In the genomic region with DNA sequence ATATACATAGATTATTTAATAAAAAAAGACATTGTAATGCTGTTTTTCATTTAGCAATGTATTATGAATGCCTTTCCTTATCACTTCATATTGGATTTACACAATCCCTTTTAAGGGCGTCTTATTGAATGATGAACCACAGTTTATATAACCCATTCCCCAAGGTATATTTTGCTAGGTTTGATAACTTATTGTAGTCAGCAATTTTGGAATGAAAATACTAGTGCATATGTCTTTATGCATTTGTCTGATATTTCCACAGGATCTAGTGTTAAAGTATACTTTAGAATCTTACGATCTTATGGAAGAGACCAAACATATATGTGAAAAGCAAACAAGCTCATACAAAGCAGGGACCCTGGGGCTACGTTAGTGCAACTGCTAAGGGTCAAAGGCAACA, we compare ENCODE assay signal across 36 cellular contexts.
DNase-seq lines count a peak whose midpoint lies in the region; ATAC-seq, FAIRE-seq and TF ChIP-seq lines count a peak whose summit lies in the region.
"Had no signal": no experiment of that assay in that cellular context is flagged by ENCODE, and none has a peak within 500 bp of the region (broad histone marks: within the 10 kb centered on the region; RNA-seq: fewer than 3 reads in every experiment).

No MANE protein-coding gene starts in this region.

- H3K9ac ChIP-seq in HepG2 (ENCODE audit: insufficient read depth, low read depth, low read length), result no peak overlapping the region
- H3K9ac ChIP-seq: BLaER1; BLaER1 treated with 17β-estradiol and CSF1 and Interleukin-3, amounts not matched to agents 10 nM and 100 nM had no signal

- H3K27ac ChIP-seq in HepG2 (ENCODE audit: extremely low read length, insufficient read depth, low read length) (no peak overlapping the region), right lobe of liver (no peak overlapping the region), A549 (no peak overlapping the region)
- H3K27ac ChIP-seq: 22Rv1; BLaER1; BLaER1 treated with 17β-estradiol and CSF1 and Interleukin-3, amounts not matched to agents 10 nM and 100 nM; C4-2B had no signal

- H3K4me3 Mint-ChIP-seq in nephron progenitor cell (no peak overlapping the region), immature natural killer cell (no peak overlapping the region)
- H3K4me3 Mint-ChIP-seq: B cell; CD14-positive monocyte; CD4-positive, alpha-beta memory T cell; CD4-positive, alpha-beta T cell; CD4-positive, CD25-positive, alpha-beta regulatory T cell; CD8-positive, alpha-beta memory T cell; CD8-positive, alpha-beta T cell had no signal

- H3K4me1 Mint-ChIP-seq in nephron progenitor cell (peaks cover 46% of the 10 kb centered on the region), immature natural killer cell (no peaks in the 10 kb centered on the region)
- H3K4me1 Mint-ChIP-seq: B cell; CD14-positive monocyte; CD4-positive, alpha-beta memory T cell; CD4-positive, CD25-positive, alpha-beta regulatory T cell; CD8-positive, alpha-beta memory T cell had no signal

- TF ChIP-seq RAD21 in HepG2 (CRISPR knock-in tag; IDR thresholded peaks at IDR 0.05) (no peak), A549 (conservative IDR thresholded peaks at IDR 0.05 in 1 of 2, IDR thresholded peaks at IDR 0.05 in 1 of 2) (no peak)

- no TSS peak for BruUV-seq in HepG2 (replicated peaks; lab: Mats Ljungman, UMichigan)

- FAIRE-seq in HepG2 (lab: Jason Lieb, UNC) (no peak), A549 (lab: Jason Lieb, UNC) (no peak)
- FAIRE-seq: A204.1, D721Med had no signal

- H3K4me2 ChIP-seq in HepG2 (ENCODE audit: low read depth, low read length), result no peak overlapping the region
- H3K4me2 ChIP-seq in A549, result no peak overlapping the region
- H3K4me2 ChIP-seq: BLaER1; BLaER1 treated with 17β-estradiol and CSF1 and Interleukin-3, amounts not matched to agents 10 nM and 100 nM had no signal

- no peak for TF ChIP-seq CTCF in HepG2 (CRISPR knock-in tag; IDR thresholded peaks at IDR 0.05)
- no peak for TF ChIP-seq CTCF in right lobe of liver (IDR thresholded peaks at IDR 0.05)
- no peak for TF ChIP-seq CTCF in A549 (IDR thresholded peaks at IDR 0.05)
- no peak for TF ChIP-seq CTCF in nephron progenitor cell (IDR thresholded peaks at IDR 0.05)

- CTCF ChIA-PET in HepG2 (lab: Yijun Ruan, JAX; ENCODE audit: low intra/inter-chr PET ratio, low total read pairs), result no interaction called here
- CTCF ChIA-PET in A549 (lab: Yijun Ruan, JAX), result no interaction called here

- in situ Hi-C loops in HepG2 (cut with HindIII; ENCODE audit: extremely low pct_ligation_motif_present, low pct_unique_long_range_greater_than_20kb), result loop anchor here (25.0 kb wide), 1 partner anchor 940 kb away; no protein-coding TSS in a partner anchor

- TF ChIP-seq POLR2A in HepG2 (IDR thresholded peaks at IDR 0.05; ENCODE audit: insufficient read depth in 1 of 2, low read depth in 2 of 2, low read length in 2 of 2) (no peak), right lobe of liver (IDR thresholded peaks at IDR 0.05) (no peak), A549 (IDR thresholded peaks at IDR 0.05; ENCODE audit: low read length) (no peak)

- no peaks in the 10 kb centered on the region for H3K9me3 ChIP-seq in HepG2 (ENCODE audit: low read length)
- no peaks in the 10 kb centered on the region for H3K9me3 ChIP-seq in right lobe of liver
- no peaks in the 10 kb centered on the region for H3K9me3 ChIP-seq in A549
- H3K9me3 ChIP-seq: BE2C; BLaER1; BLaER1 treated with 17β-estradiol and CSF1 and Interleukin-3, amounts not matched to agents 10 nM and 100 nM; Caco-2 had no signal

- POLR2A ChIA-PET in HepG2 (lab: Yijun Ruan, JAX) (no interaction called here), A549 (lab: Yijun Ruan, JAX) (no interaction called here)

- no peaks in the 10 kb centered on the region for H3K79me2 ChIP-seq in HepG2 (ENCODE audit: insufficient read depth, low read length)

- ATAC-seq in HepG2 (no peak), right lobe of liver (no peak), A549 (no peak)
- ATAC-seq: CD8-positive, alpha-beta T cell had no signal

- intact Hi-C loops in HepG2 (cut with micrococcal nuclease; ENCODE audit: unreplicated experiment), result no loop called here
- intact Hi-C loops in right lobe of liver (cut with DNase I), result loop anchor here in 1 of 2 donors (10.0 kb wide), 1 partner anchor 363 kb away; a partner anchor contains a TSS

- TF ChIP-seq EP300 in HepG2 (IDR thresholded peaks at IDR 0.05; ENCODE audit: low read depth in 2 of 2, low read length in 2 of 2), result no peak
- TF ChIP-seq EP300 in HepG2 (CRISPR knock-in tag; IDR thresholded peaks at IDR 0.05; ENCODE audit: borderline replicate concordance), result no peak
- no peak for TF ChIP-seq EP300 in A549 (IDR thresholded peaks at IDR 0.05)

- no peaks in the 10 kb centered on the region for H3K4me1 ChIP-seq in HepG2 (ENCODE audit: insufficient read depth, low read length)
- H3K4me1 ChIP-seq in right lobe of liver, result no peaks in the 10 kb centered on the region
- H3K4me1 ChIP-seq in A549, result no peaks in the 10 kb centered on the region
- H3K4me1 ChIP-seq: BE2C; BLaER1; BLaER1 treated with 17β-estradiol and CSF1 and Interleukin-3, amounts not matched to agents 10 nM and 100 nM; Caco-2 had no signal

- no peaks in the 10 kb centered on the region for H4K20me1 ChIP-seq in HepG2 (ENCODE audit: insufficient read depth, low read length)
- H4K20me1 ChIP-seq: BLaER1; BLaER1 treated with 17β-estradiol and CSF1 and Interleukin-3, amounts not matched to agents 10 nM and 100 nM had no signal

- H3K27ac Mint-ChIP-seq in nephron progenitor cell (no peak overlapping the region), immature natural killer cell (no peak overlapping the region)
- H3K27ac Mint-ChIP-seq: B cell; CD14-positive monocyte; CD4-positive, alpha-beta memory T cell; CD4-positive, alpha-beta T cell; CD4-positive, CD25-positive, alpha-beta regulatory T cell; CD8-positive, alpha-beta memory T cell; CD8-positive, alpha-beta T cell had no signal

- H3K9me3 Mint-ChIP-seq in nephron progenitor cell, result peaks cover 5% of the 10 kb centered on the region
- H3K9me3 Mint-ChIP-seq in immature natural killer cell, result no peaks in the 10 kb centered on the region
- H3K9me3 Mint-ChIP-seq: CD14-positive monocyte; CD4-positive, alpha-beta T cell; CD8-positive, alpha-beta memory T cell; CD8-positive, alpha-beta T cell had no signal

- H3K4me3 ChIP-seq in HepG2 (replicated peaks in 1 of 3; ENCODE audit: insufficient read depth in 1 of 3, low read depth in 2 of 3, low read length in 3 of 3) (no peak overlapping the region), right lobe of liver (no peak overlapping the region), A549 (no peak overlapping the region)
- H3K4me3 ChIP-seq: BLaER1; BLaER1 treated with 17β-estradiol and CSF1 and Interleukin-3, amounts not matched to agents 10 nM and 100 nM had no signal

- H3K27me3 Mint-ChIP-seq in nephron progenitor cell (ENCODE audit: low read depth, poor library complexity), result peaks cover 15% of the 10 kb centered on the region
- H3K27me3 Mint-ChIP-seq in immature natural killer cell (ENCODE audit: low read depth in 3 of 3), result peaks cover 0 to 2% (median 1%) of the 10 kb centered on the region in 3 donors
- H3K27me3 Mint-ChIP-seq: CD4-positive, CD25-positive, alpha-beta regulatory T cell had no signal

- H2AFZ ChIP-seq in HepG2 (ENCODE audit: low read length), result no peak overlapping the region

- no peaks in the 10 kb centered on the region for H3K36me3 ChIP-seq in HepG2 (replicated peaks in 1 of 2; ENCODE audit: control insufficient read depth in 1 of 2, insufficient read depth in 2 of 2, low read length in 2 of 2)
- H3K36me3 ChIP-seq in right lobe of liver, result no peaks in the 10 kb centered on the region
- H3K36me3 ChIP-seq: BE2C; BLaER1; BLaER1 treated with 17β-estradiol and CSF1 and Interleukin-3, amounts not matched to agents 10 nM and 100 nM had no signal

- H3K27me3 ChIP-seq in HepG2 (ENCODE audit: control insufficient read depth in 1 of 2, insufficient read depth in 2 of 2, low read length in 2 of 2), result peaks cover 3 to 21% of the 10 kb centered on the region in 2 experiments; a peak in 3 of 5 replicates
- H3K27me3 ChIP-seq in right lobe of liver, result no peaks in the 10 kb centered on the region
- H3K27me3 ChIP-seq: BE2C; BLaER1; BLaER1 treated with 17β-estradiol and CSF1 and Interleukin-3, amounts not matched to agents 10 nM and 100 nM had no signal

- WGBS in HepG2 (ENCODE audit: low lambda C conversion rate), result 20% methylated on average over 3 of the region's 3 CpGs
- WGBS in right lobe of liver (ENCODE audit: insufficient coverage, low coverage, low lambda C conversion rate, missing lambda C conversion rate), result 48% methylated on average over 3 of the region's 3 CpGs
- 36% methylated on average over 3 of the region's 3 CpGs for WGBS in A549 (ENCODE audit: missing lambda C conversion rate)

- peak; percentile 19 for DNase-seq in NCI-H146 (lab: John Stamatoyannopoulos, UW)
- DNase-seq in NCI-H146 treated with DMSO at 0.1 percent for 48 hours (lab: John Stamatoyannopoulos, UW; ENCODE audit: unreplicated experiment), result no peak
- DNase-seq in HepG2 (ENCODE audit: low spot score), result no peak
- DNase-seq in right lobe of liver, result no peak
- DNase-seq in A549 (ENCODE audit: low read depth in 1 of 2, low spot score in 1 of 2), result no peak
- peak; percentile 7 for DNase-seq in NCI-H69 (lab: John Stamatoyannopoulos, UW)
- DNase-seq in nephron progenitor cell, result no peak
- no peak for DNase-seq in immature natural killer cell
- DNase-seq: 8988T; ACHN; AML-193; BE2C; C1 segment of cervical spinal cord; Caco-2; Calu3; CD4-positive, alpha-beta memory T cell; CD4-positive, alpha-beta T cell; CD4-positive, CD25-positive, alpha-beta regulatory T cell; CD8-positive, alpha-beta memory T cell; CD8-positive, alpha-beta T cell; COR-L47; DMS 273 treated with DMSO at 0.1 percent for 48 hours; DMS153; DMS53; DMS79; DMS79 treated with DMSO at 0.1 percent for 48 hours; DND-41; EL had no signal

- H3K36me3 Mint-ChIP-seq in nephron progenitor cell (ENCODE audit: low read depth), result no peaks in the 10 kb centered on the region
- no peaks in the 10 kb centered on the region for H3K36me3 Mint-ChIP-seq in immature natural killer cell
- H3K36me3 Mint-ChIP-seq: CD14-positive monocyte; CD4-positive, alpha-beta memory T cell; CD4-positive, CD25-positive, alpha-beta regulatory T cell; CD8-positive, alpha-beta memory T cell; CD8-positive, alpha-beta T cell had no signal

TF ChIP-seq in HepG2, 621 proteins besides CTCF, POLR2A, EP300 and RAD21 (continues in another document):
- no peak for TF ChIP-seq ZSCAN12 (CRISPR knock-in tag; IDR thresholded peaks at IDR 0.05)

Comparison
In these comparisons a context has a peak if more than half of its experiments do, and no peak if none do; other contexts are left out.
1. DNase-seq: peak in NCI-H146 (single experiment) and NCI-H69 (single experiment); none in NCI-H146 treated with DMSO at 0.1 percent for 48 hours (single experiment), HepG2 (single experiment), right lobe of liver (0 of 3), A549 (0 of 2), nephron progenitor cell (single experiment) and immature natural killer cell (0 of 3).